17 cellular contexts compared by ENCODE assay signal in the genomic region with DNA sequence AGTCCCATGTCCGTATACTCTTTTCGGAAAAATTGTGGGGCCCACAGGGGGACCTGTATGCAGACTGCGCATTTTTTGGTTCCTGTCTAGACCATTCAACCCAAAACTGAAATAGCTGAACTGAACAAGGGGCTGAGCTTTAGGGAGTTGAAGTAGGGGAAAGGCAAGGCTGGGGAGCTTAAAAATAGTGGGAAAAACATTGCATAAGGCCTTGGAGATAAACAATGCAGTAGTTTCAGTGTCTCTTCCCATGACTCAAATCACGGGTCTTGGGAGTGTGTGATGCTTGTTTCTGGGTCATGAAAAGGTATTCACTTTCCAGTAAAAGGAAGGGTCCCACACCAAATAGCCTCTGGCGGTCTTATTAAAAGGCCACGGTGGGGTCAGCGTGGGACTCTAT.
DNase-seq lines count a peak whose midpoint lies in the region; ATAC-seq and TF ChIP-seq lines count a peak whose summit lies in the region.
"Had no signal": no experiment of that assay in that cellular context is flagged by ENCODE, and none has a peak within 500 bp of the region (broad histone marks: within the 10 kb centered on the region; RNA-seq: fewer than 3 reads in every experiment).

No MANE protein-coding gene starts in this region.

- H3K27ac ChIP-seq in vagina, result peak overlapping the region; percentile 10
- H3K27ac ChIP-seq: RWPE1, SJCRH30 had no signal

- H3K27me3 ChIP-seq in vagina, result no peaks in the 10 kb centered on the region

- no peak overlapping the region for H3K4me3 ChIP-seq in vagina
- H3K4me3 ChIP-seq: SJCRH30 had no signal

- H3K9me3 ChIP-seq in vagina, result no peaks in the 10 kb centered on the region
- H3K9me3 ChIP-seq: SJCRH30 had no signal

- DNase-seq in amniotic epithelial cell (ENCODE audit: low read depth), result peak; percentile 46
- peak; percentile 32 for DNase-seq in fibroblast of gingiva (ENCODE audit: low read depth)
- DNase-seq in iris pigment epithelial cell (ENCODE audit: low read depth), result peak; percentile 57
- no peak for DNase-seq in vagina (ENCODE audit: extremely low spot score in 2 of 2)
- no peak for DNase-seq in inferior parietal cortex (ENCODE audit: extremely low spot score)
- no peak for DNase-seq in nucleus accumbens (lab: John Stamatoyannopoulos, UW)
- DNase-seq: CD4-positive, alpha-beta memory T cell; DND-41; GF-D8; Karpas-422; NCI-H1105; NCI-H1694; NCI-H82; PC-3; SJCRH30 had no signal

- no peaks in the 10 kb centered on the region for H3K4me1 ChIP-seq in vagina
- H3K4me1 ChIP-seq: SJCRH30 had no signal

- ATAC-seq in HG02763 (IDR thresholded peaks at IDR 0.05; ENCODE audit: unreplicated experiment), result no peak
- ATAC-seq: PC-3 had no signal

- no peak for TF ChIP-seq POLR2A in vagina (IDR thresholded peaks at IDR 0.05)

- H3K36me3 ChIP-seq in vagina, result no peaks in the 10 kb centered on the region
- H3K36me3 ChIP-seq: SJCRH30 had no signal

- intact Hi-C loops in vagina (cut with DNase I), result no loop called here

- no peak for TF ChIP-seq CTCF in vagina (IDR thresholded peaks at IDR 0.05)

Comparison
In these comparisons a context has a peak if more than half of its experiments do, and no peak if none do; other contexts are left out.
1. DNase-seq: peak in amniotic epithelial cell (single experiment), fibroblast of gingiva (single experiment) and iris pigment epithelial cell (single experiment); none in vagina (0 of 2), inferior parietal cortex (single experiment) and nucleus accumbens (0 of 56).